ENCODE assay signal across 24 cellular contexts in genomic region chr2:197348721-197349337, GRCh38. TPM values are rescaled to one million over a fixed set of nuclear protein-coding genes. Genes with fewer than 3 reads are reported as not detected.
DNase-seq lines count a peak whose midpoint lies in the region; ATAC-seq, FAIRE-seq and TF ChIP-seq lines count a peak whose summit lies in the region.
"Had no signal": no experiment of that assay in that cellular context is flagged by ENCODE, and none has a peak within 500 bp of the region (broad histone marks: within the 10 kb centered on the region; RNA-seq: fewer than 3 reads in every experiment).

No MANE protein-coding gene starts in this region.

- no peaks in the 10 kb centered on the region for H3K4me1 Mint-ChIP-seq in endodermal cell

- H3K27me3 ChIP-seq in endodermal cell (ENCODE audit: control insufficient read depth, insufficient read depth, low read length, poor library complexity, severe bottlenecking): no peaks in the 10 kb centered on the region
- H3K27me3 ChIP-seq: BLaER1 treated with 17β-estradiol and CSF1 and Interleukin-3, amounts not matched to agents 10 nM and 100 nM had no signal

- H3K4me3 ChIP-seq in NB4 (ENCODE audit: low read depth, low read length) (no peak overlapping the region), endodermal cell (ENCODE audit: low read length) (no peak overlapping the region)
- H3K4me3 ChIP-seq: BLaER1 treated with 17β-estradiol and CSF1 and Interleukin-3, amounts not matched to agents 10 nM and 100 nM; K562; SK-N-MC had no signal

- TF ChIP-seq POLR2A in NB4 (IDR thresholded peaks at IDR 0.05; ENCODE audit: extremely low read depth, insufficient read length): no peak

- no peaks in the 10 kb centered on the region for H3K36me3 ChIP-seq in endodermal cell (ENCODE audit: control insufficient read depth, insufficient read depth, low read length)
- H3K36me3 ChIP-seq: BLaER1 treated with 17β-estradiol and CSF1 and Interleukin-3, amounts not matched to agents 10 nM and 100 nM had no signal

- ATAC-seq in GM18868 (IDR thresholded peaks at IDR 0.05; ENCODE audit: unreplicated experiment): no peak
- no peak for ATAC-seq in GM18520 (IDR thresholded peaks at IDR 0.05; ENCODE audit: unreplicated experiment)
- ATAC-seq: K562, T-cell had no signal

- no peaks in the 10 kb centered on the region for H3K36me3 Mint-ChIP-seq in endodermal cell (ENCODE audit: low read depth)
- H3K36me3 Mint-ChIP-seq: T-cell had no signal

- H3K4me3 Mint-ChIP-seq in endodermal cell: no peak overlapping the region
- H3K4me3 Mint-ChIP-seq: CD4-positive, alpha-beta memory T cell; T-cell had no signal

- H3K9me3 Mint-ChIP-seq in endodermal cell: no peaks in the 10 kb centered on the region
- H3K9me3 Mint-ChIP-seq: CD4-positive, alpha-beta memory T cell; T-cell had no signal

- no peaks in the 10 kb centered on the region for H3K9me3 ChIP-seq in endodermal cell (ENCODE audit: control insufficient read depth, low read length)
- H3K9me3 ChIP-seq: BLaER1 treated with 17β-estradiol and CSF1 and Interleukin-3, amounts not matched to agents 10 nM and 100 nM had no signal

- H3K27ac Mint-ChIP-seq in endodermal cell: no peak overlapping the region
- H3K27ac Mint-ChIP-seq: CD4-positive, alpha-beta memory T cell; T-cell had no signal

- no peak for FAIRE-seq in D721Med (lab: Jason Lieb, UNC)
- FAIRE-seq: A204.1, G401.6, H54, K562, RCC 7860 had no signal

- TF ChIP-seq CTCF in NB4 (IDR thresholded peaks at IDR 0.05; ENCODE audit: low read depth, low read length) (no peak), endodermal cell (conservative IDR thresholded peaks at IDR 0.05) (no peak), D721Med (IDR thresholded peaks at IDR 0.05; ENCODE audit: insufficient read depth, missing control alignments) (no peak)

- no peaks in the 10 kb centered on the region for H3K4me1 ChIP-seq in endodermal cell (ENCODE audit: control insufficient read depth, insufficient read depth, low read length)

- no peaks in the 10 kb centered on the region for H3K27me3 Mint-ChIP-seq in endodermal cell (ENCODE audit: insufficient read depth)
- H3K27me3 Mint-ChIP-seq: CD4-positive, alpha-beta memory T cell; T-cell had no signal

- H3K27ac ChIP-seq in endodermal cell (ENCODE audit: low read depth, low read length): no peak overlapping the region
- H3K27ac ChIP-seq: BLaER1 treated with 17β-estradiol and CSF1 and Interleukin-3, amounts not matched to agents 10 nM and 100 nM; SK-N-MC had no signal

- no peak overlapping the region for H3K9ac ChIP-seq in endodermal cell (ENCODE audit: extremely low read depth, low read length, poor library complexity, severe bottlenecking)
- H3K9ac ChIP-seq: BLaER1 treated with 17β-estradiol and CSF1 and Interleukin-3, amounts not matched to agents 10 nM and 100 nM had no signal

- WGBS in endodermal cell (ENCODE audit: insufficient coverage in 1 of 2, insufficient read length in 1 of 2), 2 experiments: 58 to 69% methylated on average over 3 to 5 of the region's 5 CpGs

- DNase-seq in SKM-1 treated with dmso at 0.1 percent for 144 hours (lab: John Stamatoyannopoulos, UW; ENCODE audit: unreplicated experiment): peak; percentile 33
- no peak for DNase-seq in SKM-1 (lab: John Stamatoyannopoulos, UW; ENCODE audit: unreplicated experiment)
- peak; percentile 75 for DNase-seq in NB4 (ENCODE audit: low read depth)
- DNase-seq in endodermal cell: peak; percentile 20
- DNase-seq in D721Med (ENCODE audit: insufficient read length, low spot score): no peak
- DNase-seq: CD4-positive, alpha-beta memory T cell; COR-L47; Kasumi-1; NCI-H1048; NCI-H187; NCI-H446; NCI-H524 treated with DMSO at 0.1 percent for 48 hours; NCI-H774; SIG-M5; T-cell had no signal

RNA-seq across cellular contexts. Expression of gene ANKRD44, which starts 38.2 kb away (rescaled TPM):
- total RNA-seq in endodermal cell: 10 to 100 TPM in 1 of 2 donors, 1 to 10 TPM in 1; 6.2 to 10.6 TPM
- 3.2 TPM for polyA plus RNA-seq in endodermal cell (2013, experiment 1 of 2)
- 2.2 TPM for polyA plus RNA-seq in endodermal cell (2013, experiment 2 of 2)

Comparison
In these comparisons a context has a peak if more than half of its experiments do, and no peak if none do; other contexts are left out.
1. DNase-seq: peak in SKM-1 treated with dmso at 0.1 percent for 144 hours (single experiment), NB4 (single experiment) and endodermal cell (single experiment); none in SKM-1 (single experiment) and D721Med (single experiment).